12 cellular contexts compared by ENCODE assay signal in genomic region chr21:16633851-16634521, GRCh38.
DNase-seq lines count a peak whose midpoint lies in the region; ATAC-seq and TF ChIP-seq lines count a peak whose summit lies in the region.
"Had no signal": no experiment of that assay in that cellular context is flagged by ENCODE, and none has a peak within 500 bp of the region (broad histone marks: within the 10 kb centered on the region; RNA-seq: fewer than 3 reads in every experiment).

No MANE protein-coding gene starts in this region.

- H3F3A ChIP-seq in GM23338 (replicated peaks; ENCODE audit: low read depth) = no peaks in the 10 kb centered on the region

- H3K36me3 Mint-ChIP-seq in GM23338 (ENCODE audit: low read depth) = no peaks in the 10 kb centered on the region
- no peaks in the 10 kb centered on the region for H3K36me3 Mint-ChIP-seq in activated CD4-positive, alpha-beta T cell treated with anti-CD3 and anti-CD28 coated beads, Interleukin-2, amount 10 ng/mL, durations not matched to agents 24 days and 14 days (ENCODE audit: low read depth)
- H3K36me3 Mint-ChIP-seq: memory B cell; stimulated activated naive B cell treated with anti-CD40 and anti-IgM and Interleukin-4, amounts not matched to agents 10 μg/mL and 1 μg/mL and 100 μg/mL, for 72 hours had no signal

- H3K4me1 ChIP-seq in GM23338 (ENCODE audit: insufficient read depth) = peaks cover 14% of the 10 kb centered on the region

- no peaks in the 10 kb centered on the region for H3K36me3 ChIP-seq in GM23338 (ENCODE audit: insufficient read depth)

- no peaks in the 10 kb centered on the region for H3K79me2 ChIP-seq in GM23338 (replicated peaks; ENCODE audit: insufficient read depth)

- 0 out of 2 replicates have a peak overlapping the region, but pooled peaks have one; percentile 2 for H2AFZ ChIP-seq in GM23338

- H3K9me3 Mint-ChIP-seq in GM23338 = no peaks in the 10 kb centered on the region
- no peaks in the 10 kb centered on the region for H3K9me3 Mint-ChIP-seq in activated CD4-positive, alpha-beta T cell treated with anti-CD3 and anti-CD28 coated beads, Interleukin-2, amount 10 ng/mL, durations not matched to agents 24 days and 14 days
- H3K9me3 Mint-ChIP-seq: memory B cell had no signal

- H4K20me1 ChIP-seq in GM23338 (replicated peaks; ENCODE audit: insufficient read depth) = no peaks in the 10 kb centered on the region

- peak overlapping the region; percentile 46; the same call in 1 of the 2 replicates for H3K27ac Mint-ChIP-seq in GM23338
- no peak overlapping the region for H3K27ac Mint-ChIP-seq in activated CD4-positive, alpha-beta T cell treated with anti-CD3 and anti-CD28 coated beads, Interleukin-2, amount 10 ng/mL, durations not matched to agents 24 days and 14 days
- H3K27ac Mint-ChIP-seq: activated CD8-positive, alpha-beta T cell treated with anti-CD3 and anti-CD28 coated beads, Interleukin-2, amount 10 ng/mL, durations not matched to agents 7 days and 5 days; activated T-helper 2 cell treated with anti-CD3 and anti-CD28 coated beads, Interferon-gamma antibody, Interleukin-2, Interleukin-4, amounts not matched to agents 10 μg/mL and 5 μg/mL and 100 μg/mL, durations not matched to agents 14 hours and 24 hours and 36 hours; memory B cell; stimulated activated naive B cell treated with anti-CD40 and anti-IgM and Interleukin-4, amounts not matched to agents 10 μg/mL and 1 μg/mL and 100 μg/mL, for 72 hours had no signal

- DNase-seq in GM23338 (ENCODE audit: low spot score) (no peak), NCI-H2227 (lab: John Stamatoyannopoulos, UW; ENCODE audit: unreplicated experiment) (peak; percentile 56), choroid plexus epithelial cell (ENCODE audit: low read depth) (peak; percentile 41), lung microvascular endothelial cell (ENCODE audit: low read depth in 2 of 2) (peak; percentile 1 to 35), SW 1271 (lab: John Stamatoyannopoulos, UW) (no peak)
- DNase-seq in activated CD4-positive, alpha-beta T cell treated with anti-CD3 and anti-CD28 coated beads, Interleukin-2, amount 10 ng/mL, durations not matched to agents 24 days and 14 days = no peak
- DNase-seq: activated CD8-positive, alpha-beta T cell treated with anti-CD3 and anti-CD28 coated beads, Interleukin-2, amount 10 ng/mL, durations not matched to agents 7 days and 5 days; stimulated activated naive B cell treated with anti-CD40 and anti-IgM and Interleukin-4, amounts not matched to agents 10 μg/mL and 1 μg/mL and 100 μg/mL, for 72 hours had no signal

- peak; percentile 52 for ATAC-seq in GM23338
- ATAC-seq in GM21737 (IDR thresholded peaks at IDR 0.05; ENCODE audit: unreplicated experiment) = no peak
- ATAC-seq in HG03439 (IDR thresholded peaks at IDR 0.05; ENCODE audit: unreplicated experiment) = no peak
- ATAC-seq: activated CD8-positive, alpha-beta T cell treated with anti-CD3 and anti-CD28 coated beads, Interleukin-2, amount 10 ng/mL, durations not matched to agents 7 days and 5 days; stimulated activated naive B cell treated with anti-CD40 and anti-IgM and Interleukin-4, amounts not matched to agents 10 μg/mL and 1 μg/mL and 100 μg/mL, for 72 hours had no signal

- no peaks in the 10 kb centered on the region for H3K27me3 ChIP-seq in GM23338 (ENCODE audit: insufficient read depth)

- intact Hi-C loops in activated CD4-positive, alpha-beta T cell treated with anti-CD3 and anti-CD28 coated beads, Interleukin-2, amount 10 ng/mL, durations not matched to agents 24 days and 14 days (cut with micrococcal nuclease) = no loop called here

- no peak overlapping the region for H3K4me3 ChIP-seq in GM23338
- no peak overlapping the region for H3K4me3 ChIP-seq in choroid plexus epithelial cell (ENCODE audit: low read depth, low read length)

- no peaks in the 10 kb centered on the region for H3K27me3 Mint-ChIP-seq in GM23338 (ENCODE audit: insufficient read depth, low read depth, poor library complexity)
- H3K27me3 Mint-ChIP-seq in activated CD4-positive, alpha-beta T cell treated with anti-CD3 and anti-CD28 coated beads, Interleukin-2, amount 10 ng/mL, durations not matched to agents 24 days and 14 days = no peaks in the 10 kb centered on the region
- H3K27me3 Mint-ChIP-seq: memory B cell; stimulated activated naive B cell treated with anti-CD40 and anti-IgM and Interleukin-4, amounts not matched to agents 10 μg/mL and 1 μg/mL and 100 μg/mL, for 72 hours had no signal

- peak overlapping the region; percentile 24; the same call in 1 of the 2 replicates for H3K4me2 ChIP-seq in GM23338

- H3K9me2 ChIP-seq in GM23338 (ENCODE audit: insufficient read depth) = no peaks in the 10 kb centered on the region

- H3K4me3 Mint-ChIP-seq in GM23338 = no peak overlapping the region
- no peak overlapping the region for H3K4me3 Mint-ChIP-seq in activated CD4-positive, alpha-beta T cell treated with anti-CD3 and anti-CD28 coated beads, Interleukin-2, amount 10 ng/mL, durations not matched to agents 24 days and 14 days
- H3K4me3 Mint-ChIP-seq: activated CD8-positive, alpha-beta T cell treated with anti-CD3 and anti-CD28 coated beads, Interleukin-2, amount 10 ng/mL, durations not matched to agents 7 days and 5 days; memory B cell; stimulated activated naive B cell treated with anti-CD40 and anti-IgM and Interleukin-4, amounts not matched to agents 10 μg/mL and 1 μg/mL and 100 μg/mL, for 72 hours had no signal

- TF ChIP-seq CTCF in GM23338 (conservative IDR thresholded peaks at IDR 0.05; ENCODE audit: low read depth in 2 of 2) = no peak
- TF ChIP-seq CTCF in choroid plexus epithelial cell (conservative IDR thresholded peaks at IDR 0.05; ENCODE audit: low read depth, low read length) = no peak

- H3K4me1 Mint-ChIP-seq in GM23338 = peaks cover 34% of the 10 kb centered on the region
- H3K4me1 Mint-ChIP-seq in activated CD4-positive, alpha-beta T cell treated with anti-CD3 and anti-CD28 coated beads, Interleukin-2, amount 10 ng/mL, durations not matched to agents 24 days and 14 days = no peaks in the 10 kb centered on the region
- H3K4me1 Mint-ChIP-seq: memory B cell; stimulated activated naive B cell treated with anti-CD40 and anti-IgM and Interleukin-4, amounts not matched to agents 10 μg/mL and 1 μg/mL and 100 μg/mL, for 72 hours had no signal

- no peak overlapping the region for H3K27ac ChIP-seq in GM23338 (ENCODE audit: low read depth)

TF ChIP-seq in GM23338, 12 proteins besides CTCF, POLR2A, EP300 and RAD21:
- TF ChIP-seq STAT1 (IDR thresholded peaks at IDR 0.05; ENCODE audit: unreplicated experiment) (no peak), CREB1 (CRISPR knock-in tag; IDR thresholded peaks at IDR 0.05; ENCODE audit: low read depth) (no peak)

Comparison
In these comparisons a context has a peak if more than half of its experiments do, and no peak if none do; other contexts are left out.
1. DNase-seq: peak in NCI-H2227 (single experiment), choroid plexus epithelial cell (single experiment) and lung microvascular endothelial cell (2 of 2); none in GM23338 (single experiment), activated CD4-positive, alpha-beta T cell treated with anti-CD3 and anti-CD28 coated beads, Interleukin-2, amount 10 ng/mL, durations not matched to agents 24 days and 14 days (single experiment) and SW 1271 (0 of 2).